Comparison of ENCODE assay signal across 8 cellular contexts in genomic region chr15:58749532-58750337, GRCh38. TPM values are rescaled to one million over a fixed set of nuclear protein-coding genes. Genes with fewer than 3 reads are reported as not detected.
DNase-seq lines count a peak whose midpoint lies in the region; ATAC-seq and TF ChIP-seq lines count a peak whose summit lies in the region.

Gene ADAM10, minus strand, starts transcription at chr15:58749707. Its CDS starts 173 bp downstream, at chr15:58749534.

- no peaks in the 10 kb centered on the region for H3K27me3 Mint-ChIP-seq in activated T-cell treated with anti-CD3 and anti-CD28 coated beads, Interleukin-2, amount 50 U/mL, for 24 hours

- H3K36me3 Mint-ChIP-seq in activated T-cell treated with anti-CD3 and anti-CD28 coated beads, Interleukin-2, amount 50 U/mL, for 24 hours (ENCODE audit: low read depth), result peaks cover 19% of the 10 kb centered on the region

- H3K4me3 Mint-ChIP-seq in activated T-cell treated with anti-CD3 and anti-CD28 coated beads, Interleukin-2, amount 50 U/mL, for 24 hours, result peak within 1 kb of the TSS; percentile 89

- peak within 1 kb of the TSS; percentile 84 for H3K9ac ChIP-seq in muscle layer of colon (ENCODE audit: low read length)

- WGBS in esophagus, 2 donors, result 0 to 1% methylated on average over 61 to 62 of the region's 62 CpGs

- ATAC-seq in GM21619 (IDR thresholded peaks at IDR 0.05; ENCODE audit: unreplicated experiment), result peak; percentile 85

- peak within 1 kb of the TSS; percentile 96 for H3K27ac Mint-ChIP-seq in activated T-cell treated with anti-CD3 and anti-CD28 coated beads, Interleukin-2, amount 50 U/mL, for 24 hours

- H3K9me3 Mint-ChIP-seq in activated T-cell treated with anti-CD3 and anti-CD28 coated beads, Interleukin-2, amount 50 U/mL, for 24 hours, result no peaks in the 10 kb centered on the region

- DNase-seq in DMS153 (lab: John Stamatoyannopoulos, UW) (peak; percentile 85), KBM-7 (peak; percentile 100)
- peak; percentile 99 for DNase-seq in activated T-cell treated with anti-CD3 and anti-CD28 coated beads, Interleukin-2, amount 50 U/mL, for 24 hours
- peak; percentile 97 for DNase-seq in stimulated activated CD8-positive, alpha-beta memory T cell treated with anti-CD3 and anti-CD28 coated beads, Interleukin-7, amount 100 ng/mL, for 24 hours (ENCODE audit: low read depth)

- in situ Hi-C loops in KBM-7 (cut with MboI; ENCODE audit: low pct_unique_long_range_greater_than_20kb, low sequenced_read_pairs), result loop anchor here (25.0 kb wide), 1 partner anchor 512 kb away; no protein-coding TSS in a partner anchor

- peak within 1 kb of the TSS; percentile 79 to 84 for H3K4me3 ChIP-seq in esophagus (ENCODE audit: low read depth in 1 of 2, low read length in 2 of 2)
- peak within 1 kb of the TSS; percentile 81 to 92 for H3K4me3 ChIP-seq in muscle layer of colon (ENCODE audit: low read depth in 1 of 2, low read length in 2 of 2)

- H3K27ac ChIP-seq in esophagus (ENCODE audit: low read depth in 2 of 2, low read length in 1 of 2), result peak within 1 kb of the TSS; percentile 99 to 100
- H3K27ac ChIP-seq in muscle layer of colon (ENCODE audit: low read depth, low read length), result peak within 1 kb of the TSS; percentile 97

- H3K36me3 ChIP-seq in esophagus (ENCODE audit: control insufficient read depth in 2 of 2, insufficient read depth in 2 of 2, low read length in 1 of 2) (no peaks in the 10 kb centered on the region), muscle layer of colon (ENCODE audit: insufficient read depth, low read length) (no peaks in the 10 kb centered on the region)

- H3K4me1 ChIP-seq in esophagus (ENCODE audit: control insufficient read depth in 2 of 2, insufficient read depth in 2 of 2, low read length in 1 of 2), result no peaks in the 10 kb centered on the region
- H3K4me1 ChIP-seq in muscle layer of colon (ENCODE audit: insufficient read depth, low read length), result peaks cover 12% of the 10 kb centered on the region

- H3K9me3 ChIP-seq in esophagus (ENCODE audit: control insufficient read depth in 2 of 2, insufficient read depth in 1 of 2, low read depth in 1 of 2, low read length in 1 of 2) (no peaks in the 10 kb centered on the region), muscle layer of colon (ENCODE audit: low read length) (no peaks in the 10 kb centered on the region)

- H3K27me3 ChIP-seq in esophagus (ENCODE audit: control insufficient read depth in 1 of 2, insufficient read depth in 2 of 2, low read length in 2 of 2), result no peaks in the 10 kb centered on the region
- H3K27me3 ChIP-seq in muscle layer of colon (ENCODE audit: control insufficient read depth in 1 of 2, insufficient read depth in 2 of 2, low read length in 2 of 2), result no peaks in the 10 kb centered on the region

- peaks cover 35% of the 10 kb centered on the region for H3K4me1 Mint-ChIP-seq in activated T-cell treated with anti-CD3 and anti-CD28 coated beads, Interleukin-2, amount 50 U/mL, for 24 hours (ENCODE audit: low read depth)

TF ChIP-seq in PFSK-1, 5 proteins besides CTCF, POLR2A, EP300 and RAD21:
- TF ChIP-seq REST (IDR thresholded peaks at IDR 0.05; ENCODE audit: insufficient read depth in 1 of 2, low read depth in 2 of 2, low read length in 2 of 2) (peak in 1 of 2 experiments; percentile 53; a peak in 1 of 4 replicates), POLR2AphosphoS5 (IDR thresholded peaks at IDR 0.05; ENCODE audit: low read depth, low read length) (peak; percentile 70), FOXP2 (optimal IDR thresholded peaks at IDR 0.05; ENCODE audit: borderline replicate concordance, extremely low read depth, extremely low read length, insufficient read depth) (no peak), TAF1 (IDR thresholded peaks at IDR 0.05; ENCODE audit: borderline replicate concordance, insufficient read depth, low read length) (peak; percentile 78; the same call in 1 of the 2 replicates), SIN3A (IDR thresholded peaks at IDR 0.05; ENCODE audit: borderline replicate concordance, insufficient read depth, low read length) (no peak; the same call in 1 of the 2 replicates)

RNA-seq across cellular contexts. Expression of gene ADAM10, which starts in this region (rescaled TPM):
- polyA plus RNA-seq in PFSK-1 (2012; ENCODE audit: insufficient read length, low read depth), result 65.6 TPM
- 10 to 100 TPM in 1 of 2 donors, 1 to 10 TPM in 1; 9.7 to 16.0 TPM for polyA plus RNA-seq in esophagus

Comparison
In these comparisons a context has a peak if more than half of its experiments do, and no peak if none do; other contexts are left out.
1. Peak in every context shown above with its lines: DNase-seq, ATAC-seq, H3K4me3 ChIP-seq and H3K27ac ChIP-seq.